8 cellular contexts compared by ENCODE assay signal in the genomic region with DNA sequence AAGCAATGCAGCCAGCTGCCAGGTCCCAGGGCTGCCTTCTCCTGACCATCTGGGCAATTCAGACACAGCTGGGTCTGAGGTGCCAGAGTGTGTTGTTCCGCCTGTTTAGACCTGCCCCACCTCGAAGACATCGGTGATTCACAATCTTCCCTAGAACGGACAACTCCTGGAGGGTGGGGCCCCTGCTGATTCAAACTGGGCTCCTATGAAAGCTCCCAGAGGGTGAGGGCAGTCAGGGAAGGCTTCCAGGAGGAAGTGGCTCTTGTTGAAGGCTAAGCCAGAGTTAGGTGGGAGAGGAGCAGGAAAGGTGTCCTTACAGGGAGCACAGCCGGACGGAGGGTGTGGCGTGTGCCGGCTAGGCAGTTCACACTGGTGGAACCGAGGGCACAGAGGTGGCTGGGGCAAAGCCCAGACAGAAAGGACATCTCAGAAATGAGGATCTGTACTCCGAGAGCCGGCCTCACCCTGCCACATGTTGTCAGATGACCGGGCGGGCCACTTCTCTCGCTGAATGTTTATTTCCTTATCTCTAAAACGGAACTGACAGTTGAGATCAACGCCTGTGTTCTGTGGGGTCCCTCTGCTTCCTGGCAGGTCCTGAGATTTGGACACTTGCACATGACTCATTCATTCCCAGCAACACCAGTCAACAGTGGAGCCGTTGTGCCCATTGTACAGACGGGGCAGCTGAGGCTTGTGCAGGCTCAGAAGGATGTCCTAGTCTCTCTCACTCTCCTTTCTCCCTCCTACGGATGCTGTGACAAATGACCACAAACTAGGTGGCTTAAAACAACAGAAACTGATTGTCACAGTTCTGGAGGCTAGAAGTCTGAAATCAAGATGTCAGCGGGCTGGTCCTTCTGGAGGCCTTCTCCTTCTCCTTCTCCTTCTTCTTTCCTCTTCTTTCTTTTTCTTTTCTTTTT. TPM values are rescaled to one million over a fixed set of nuclear protein-coding genes. Genes with fewer than 3 reads are reported as not detected.
A peak's percentile ranks its signal among the peaks of the same experiment; 100 is the strongest.
DNase-seq lines count a peak whose midpoint lies in the region; ATAC-seq and TF ChIP-seq lines count a peak whose summit lies in the region.

No MANE protein-coding gene starts in this region.

- no peaks in the 10 kb centered on the region for H4K20me1 ChIP-seq in H9 (ENCODE audit: control insufficient read depth, insufficient read depth, insufficient read length)

- no peaks in the 10 kb centered on the region for H3K23me2 ChIP-seq in H9 (ENCODE audit: insufficient read length, low read depth, low read length, poor library complexity, severe bottlenecking)

- intact Hi-C loops in natural killer cell (cut with micrococcal nuclease) = loop anchor here (1.0 to 2.0 kb wide), 2 partner anchors 9 to 53 kb away; no protein-coding TSS in a partner anchor

- H3K56ac ChIP-seq in H9 (ENCODE audit: insufficient read length, low read depth, low read length) = no peak overlapping the region

- H3K27ac ChIP-seq in WERI-Rb-1 (no peak overlapping the region), H9 (ENCODE audit: insufficient read length, low read depth, low read length) (no peak overlapping the region)

- H3K9me3 ChIP-seq in WERI-Rb-1 (ENCODE audit: severe bottlenecking) (no peaks in the 10 kb centered on the region), H9 (ENCODE audit: control insufficient read depth, low read depth, low read length) (no peaks in the 10 kb centered on the region)

- no peak overlapping the region for H4K91ac ChIP-seq in H9 (ENCODE audit: insufficient read length, low read depth, low read length)

- H3K18ac ChIP-seq in H9 (ENCODE audit: insufficient read length, low read depth, low read length) = no peak overlapping the region

- DNase-seq in cardiac fibroblast (ENCODE audit: low read depth in 2 of 2) (peak; percentile 18 to 60), natural killer cell (peak; percentile 64), WERI-Rb-1 (no peak), H9 (no peak)
- no peak for DNase-seq in stimulated activated CD4-positive, alpha-beta T cell treated with anti-CD3 and anti-CD28 coated beads, Interleukin-1b, Interleukin-23, amount 100 ng/mL, for 48 hours

- no peaks in the 10 kb centered on the region for H3K79me1 ChIP-seq in H9 (ENCODE audit: insufficient read depth, low read depth, low read length, poor library complexity, severe bottlenecking)

- no peak overlapping the region for H2BK120ac ChIP-seq in H9 (ENCODE audit: low read depth, low read length, poor library complexity, severe bottlenecking)

- no peak overlapping the region for H3K9ac ChIP-seq in H9 (ENCODE audit: extremely low read depth, insufficient read length, low read length)

- TF ChIP-seq CTCF in cardiac fibroblast (IDR thresholded peaks at IDR 0.05; ENCODE audit: low read depth, low read length) = no peak
- no peak for TF ChIP-seq CTCF in natural killer cell (IDR thresholded peaks at IDR 0.05)
- TF ChIP-seq CTCF in WERI-Rb-1 (IDR thresholded peaks at IDR 0.05; ENCODE audit: low read depth, low read length) = no peak
- TF ChIP-seq CTCF in H9 (conservative IDR thresholded peaks at IDR 0.05) = no peak

- H3K79me2 ChIP-seq in H9 (ENCODE audit: insufficient read depth, low read length) = no peaks in the 10 kb centered on the region

- no peaks in the 10 kb centered on the region for H3K27me3 Mint-ChIP-seq in IgD-negative memory B cell
- no peaks in the 10 kb centered on the region for H3K27me3 Mint-ChIP-seq in natural killer cell (ENCODE audit: low read depth in 2 of 2)
- peaks cover 8% of the 10 kb centered on the region for H3K27me3 Mint-ChIP-seq in H9 (ENCODE audit: low read depth)

- ATAC-seq in GM18498 (IDR thresholded peaks at IDR 0.05; ENCODE audit: unreplicated experiment) = peak; percentile 60
- peak; percentile 81 to 83 (median 82) for ATAC-seq in natural killer cell
- no peak for ATAC-seq in HG02970 (IDR thresholded peaks at IDR 0.05; ENCODE audit: low FRiP score, unreplicated experiment)

- H3K27me3 ChIP-seq in WERI-Rb-1 (ENCODE audit: insufficient read depth, low read depth, severe bottlenecking) (no peaks in the 10 kb centered on the region), H9 (ENCODE audit: insufficient read depth, low read length) (no peaks in the 10 kb centered on the region)

- H2AFZ ChIP-seq in H9 (ENCODE audit: low read length) = no peak overlapping the region

- H4K5ac ChIP-seq in H9 (ENCODE audit: insufficient read length, low read depth, low read length) = no peak overlapping the region

- H3T11ph ChIP-seq in H9 (ENCODE audit: low read length) = no peak overlapping the region

- H2AK5ac ChIP-seq in H9 (ENCODE audit: insufficient read length, low read length) = no peak overlapping the region

- no CpG with 5 or more reads among the region's 20 CpGs for WGBS in H9 (ENCODE audit: extremely low coverage, insufficient read length, low lambda C conversion rate)

- no peak overlapping the region for H2BK20ac ChIP-seq in H9 (ENCODE audit: low read depth, low read length, poor library complexity, severe bottlenecking)

- H4K8ac ChIP-seq in H9 (replicated peaks; ENCODE audit: insufficient read length, low read depth, low read length) = no peak overlapping the region

- H3K23ac ChIP-seq in H9 (ENCODE audit: insufficient read length, low read depth, low read length) = no peak overlapping the region

- no peak overlapping the region for H3K4me2 ChIP-seq in H9 (ENCODE audit: insufficient read depth, insufficient read length, low read length)

- H3K4me1 Mint-ChIP-seq in IgD-negative memory B cell (peaks cover 11 to 35% (median 23%) of the 10 kb centered on the region in 3 donors), natural killer cell (peaks cover 37 to 60% of the 10 kb centered on the region in 2 donors), H9 (peaks cover 47 to 51% of the 10 kb centered on the region in 2 experiments)

- no peak overlapping the region for H3K4ac ChIP-seq in H9 (ENCODE audit: low read depth, low read length)

- no peaks in the 10 kb centered on the region; the same call in 1 of the 2 replicates for H3K4me1 ChIP-seq in H9 (ENCODE audit: insufficient read depth, low read length)

- no peak overlapping the region for H2BK15ac ChIP-seq in H9 (ENCODE audit: low read depth, low read length)

- H3K27ac Mint-ChIP-seq in IgD-negative memory B cell (peak overlapping the region; percentile 44 to 99 (median 94)), natural killer cell (peak overlapping the region; percentile 95 to 96), H9 (peak overlapping the region in 1 of 3 experiments; percentile 74; a peak in 1 of 7 replicates)

- H3K36me3 ChIP-seq in WERI-Rb-1 = no peaks in the 10 kb centered on the region

- H3K4me3 Mint-ChIP-seq in IgD-negative memory B cell (peak overlapping the region; percentile 46 to 87 (median 72)), natural killer cell (peak overlapping the region; percentile 81), H9 (no peak overlapping the region)

- no peak overlapping the region for H3K4me3 ChIP-seq in cardiac fibroblast (replicated peaks in 1 of 2; ENCODE audit: low read depth in 2 of 2, low read length in 2 of 2)
- no peak overlapping the region for H3K4me3 ChIP-seq in WERI-Rb-1 (ENCODE audit: low read depth, low read length)

- H3K14ac ChIP-seq in H9 (ENCODE audit: insufficient read depth, low read length) = no peak overlapping the region

- no peak overlapping the region for H2BK5ac ChIP-seq in H9 (ENCODE audit: insufficient read length, low read length)

- no peak overlapping the region for H2BK12ac ChIP-seq in H9 (ENCODE audit: insufficient read length, low read depth, low read length)

- H3K9me3 Mint-ChIP-seq in IgD-negative memory B cell (no peaks in the 10 kb centered on the region), natural killer cell (no peaks in the 10 kb centered on the region), H9 (no peaks in the 10 kb centered on the region)

- H3K36me3 Mint-ChIP-seq in IgD-negative memory B cell (no peaks in the 10 kb centered on the region), natural killer cell (no peaks in the 10 kb centered on the region), H9 (ENCODE audit: insufficient read depth in 1 of 3, low read depth in 3 of 3) (no peaks in the 10 kb centered on the region; a peak in 1 of 7 replicates)

RNA-seq across cellular contexts. Expression of a gene that starts 26.9 kb away (rescaled TPM):
- polyA plus RNA-seq in IgD-negative memory B cell = 318 TPM
- total RNA-seq in natural killer cell = 100 to 1,000 TPM; 584 to 772 (median 726) TPM
- total RNA-seq in H9 (2021) = 249 and 265 TPM in 2 replicates

RNA-seq across cellular contexts. Expression of a gene that starts 54.6 kb away (rescaled TPM):
- polyA plus RNA-seq in IgD-negative memory B cell = 60.9 TPM
- total RNA-seq in natural killer cell (10 to 100 TPM in 2 of 3 donors, 1 to 10 TPM in 1; 5.3 to 20.0 (median 12.5) TPM), H9 (2021) (43.9 and 44.2 TPM in 2 replicates)

Comparison
In these comparisons a context has a peak if more than half of its experiments do, and no peak if none do; other contexts are left out.
1. H3K4me3 Mint-ChIP-seq: peak in IgD-negative memory B cell (4 of 4) and natural killer cell (single experiment); none in H9 (0 of 2).
2. DNase-seq: peak in cardiac fibroblast (2 of 2) and natural killer cell (single experiment); none in WERI-Rb-1 (single experiment), stimulated activated CD4-positive, alpha-beta T cell treated with anti-CD3 and anti-CD28 coated beads, Interleukin-1b, Interleukin-23, amount 100 ng/mL, for 48 hours (single experiment) and H9 (single experiment).